Comparison of ENCODE assay signal across 8 cellular contexts in the genomic region with DNA sequence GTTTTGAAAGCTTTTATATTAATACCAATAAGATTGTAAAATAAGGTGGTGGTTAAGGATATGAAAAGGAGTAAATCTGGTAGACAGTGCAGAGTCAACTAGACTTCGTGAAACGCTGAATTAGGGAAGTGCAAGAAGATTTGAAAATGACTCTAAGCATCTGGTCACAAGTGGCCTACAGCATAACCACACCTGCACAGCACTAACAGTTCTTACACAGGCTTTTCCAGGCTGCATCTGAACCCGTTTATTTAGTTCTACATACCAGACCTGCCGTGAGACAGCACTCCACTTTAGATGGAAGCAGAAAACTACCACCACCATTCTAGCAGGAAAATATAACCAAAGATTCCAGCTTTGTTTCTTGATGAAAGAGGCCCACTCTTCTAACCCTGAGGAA. TPM values are rescaled to one million over a fixed set of nuclear protein-coding genes. Genes with fewer than 3 reads are reported as not detected.
DNase-seq lines count a peak whose midpoint lies in the region; ATAC-seq and TF ChIP-seq lines count a peak whose summit lies in the region.

No MANE protein-coding gene starts in this region.

- no peaks in the 10 kb centered on the region for H3K9me3 ChIP-seq in transverse colon
- H3K9me3 ChIP-seq in tibial nerve, result no peaks in the 10 kb centered on the region

- no peaks in the 10 kb centered on the region for H3K27me3 ChIP-seq in transverse colon
- no peaks in the 10 kb centered on the region for H3K27me3 ChIP-seq in tibial nerve

- intact Hi-C loops in transverse colon (cut with DNase I; ENCODE audit: low total_unique reads), result no loop called here

- peak overlapping the region; percentile 92 for H3K4me3 ChIP-seq in epithelial cell of proximal tubule (ENCODE audit: low read depth, low read length)
- peak overlapping the region in 2 of 4 donors; percentile 76 to 88 for H3K4me3 ChIP-seq in transverse colon
- no peak overlapping the region for H3K4me3 ChIP-seq in tibial nerve

- ATAC-seq in activated T-helper 17 cell treated with anti-CD3 and anti-CD28 coated beads, Interleukin-2, amount 50 U/mL, for 72 hours (replicated peaks), result no peak

- H3K27me3 Mint-ChIP-seq in activated naive CD8-positive, alpha-beta T cell, result peaks cover under 1% of the 10 kb centered on the region
- H3K27me3 Mint-ChIP-seq in activated naive CD8-positive, alpha-beta T cell treated with anti-CD3 and anti-CD28 coated beads for 36 hours, result peaks cover 3% of the 10 kb centered on the region
- H3K27me3 Mint-ChIP-seq in activated T-helper 17 cell treated with anti-CD3 and anti-CD28 coated beads, Interleukin-2, amount 50 U/mL, for 72 hours, result peaks cover 3% of the 10 kb centered on the region

- peaks cover 3% of the 10 kb centered on the region for H3K36me3 Mint-ChIP-seq in activated naive CD8-positive, alpha-beta T cell
- no peaks in the 10 kb centered on the region for H3K36me3 Mint-ChIP-seq in activated naive CD8-positive, alpha-beta T cell treated with anti-CD3 and anti-CD28 coated beads for 36 hours
- H3K36me3 Mint-ChIP-seq in activated T-helper 17 cell treated with anti-CD3 and anti-CD28 coated beads, Interleukin-2, amount 50 U/mL, for 72 hours (ENCODE audit: low read depth), result no peaks in the 10 kb centered on the region

- WGBS in transverse colon (ENCODE audit: low coverage in 1 of 2), 2 donors, result 57 to 59% methylated on average over 3 to 4 of the region's 4 CpGs
- WGBS in tibial nerve, 2 donors, result 54% methylated on average over 4 of the region's 4 CpGs

- H3K36me3 ChIP-seq in transverse colon, result no peaks in the 10 kb centered on the region
- H3K36me3 ChIP-seq in tibial nerve, result no peaks in the 10 kb centered on the region

- H3K27ac ChIP-seq in transverse colon (peak overlapping the region; percentile 87 to 92 (median 90)), tibial nerve (peak overlapping the region in 1 of 4 donors; percentile 80)

- no peak for DNase-seq in activated naive CD8-positive, alpha-beta T cell treated with anti-CD3 and anti-CD28 coated beads for 36 hours
- DNase-seq in NCI-H526 (lab: John Stamatoyannopoulos, UW) (peak; percentile 10 to 67), epithelial cell of proximal tubule (ENCODE audit: low read depth) (no peak), transverse colon (no peak), tibial nerve (ENCODE audit: low spot score in 2 of 2) (no peak), SW 1271 (lab: John Stamatoyannopoulos, UW) (no peak)

- peaks cover 9% of the 10 kb centered on the region for H3K4me1 Mint-ChIP-seq in activated naive CD8-positive, alpha-beta T cell (ENCODE audit: low read depth)
- H3K4me1 Mint-ChIP-seq in activated naive CD8-positive, alpha-beta T cell treated with anti-CD3 and anti-CD28 coated beads for 36 hours, result peaks cover 28% of the 10 kb centered on the region
- H3K4me1 Mint-ChIP-seq in activated T-helper 17 cell treated with anti-CD3 and anti-CD28 coated beads, Interleukin-2, amount 50 U/mL, for 72 hours, result peaks cover 4% of the 10 kb centered on the region

- TF ChIP-seq POLR2A in transverse colon (IDR thresholded peaks at IDR 0.05), result no peak
- no peak for TF ChIP-seq POLR2A in tibial nerve (IDR thresholded peaks at IDR 0.05)

- no peak for TF ChIP-seq CTCF in epithelial cell of proximal tubule (conservative IDR thresholded peaks at IDR 0.05; ENCODE audit: low read depth, low read length)
- TF ChIP-seq CTCF in transverse colon (IDR thresholded peaks at IDR 0.05), result no peak
- no peak for TF ChIP-seq CTCF in tibial nerve (IDR thresholded peaks at IDR 0.05)

- in situ Hi-C loops in transverse colon (cut with MboI; ENCODE audit: low pct_ligation_motif_present in 1 of 4, low pct_unique_long_range_greater_than_20kb in 1 of 4, low sequenced_read_pairs in 3 of 4), result no loop called here

- TF ChIP-seq EP300 in transverse colon (IDR thresholded peaks at IDR 0.05; ENCODE audit: low read depth) (no peak), tibial nerve (IDR thresholded peaks at IDR 0.05) (no peak)

- H3K4me3 Mint-ChIP-seq in activated naive CD8-positive, alpha-beta T cell, result peak overlapping the region; percentile 56
- H3K4me3 Mint-ChIP-seq in activated naive CD8-positive, alpha-beta T cell treated with anti-CD3 and anti-CD28 coated beads for 36 hours, result no peak overlapping the region
- no peak overlapping the region for H3K4me3 Mint-ChIP-seq in activated T-helper 17 cell treated with anti-CD3 and anti-CD28 coated beads, Interleukin-2, amount 50 U/mL, for 72 hours

- H3K4me1 ChIP-seq in transverse colon (peaks cover 0 to 34% (median 20%) of the 10 kb centered on the region in 4 donors), tibial nerve (peaks cover 0 to 22% (median 6%) of the 10 kb centered on the region in 4 donors)

- no peaks in the 10 kb centered on the region for H3K9me3 Mint-ChIP-seq in activated naive CD8-positive, alpha-beta T cell (ENCODE audit: low read depth)
- no peaks in the 10 kb centered on the region for H3K9me3 Mint-ChIP-seq in activated naive CD8-positive, alpha-beta T cell treated with anti-CD3 and anti-CD28 coated beads for 36 hours
- no peaks in the 10 kb centered on the region for H3K9me3 Mint-ChIP-seq in activated T-helper 17 cell treated with anti-CD3 and anti-CD28 coated beads, Interleukin-2, amount 50 U/mL, for 72 hours

- no peak overlapping the region for H3K27ac Mint-ChIP-seq in activated naive CD8-positive, alpha-beta T cell
- no peak overlapping the region for H3K27ac Mint-ChIP-seq in activated naive CD8-positive, alpha-beta T cell treated with anti-CD3 and anti-CD28 coated beads for 36 hours
- H3K27ac Mint-ChIP-seq in activated T-helper 17 cell treated with anti-CD3 and anti-CD28 coated beads, Interleukin-2, amount 50 U/mL, for 72 hours, result no peak overlapping the region

RNA-seq across cellular contexts. Expression of a gene that starts 1.9 kb away (rescaled TPM):
- total RNA-seq in activated naive CD8-positive, alpha-beta T cell treated with anti-CD3 and anti-CD28 coated beads for 36 hours, result 1 to 10 TPM; 5.7 to 7.2 TPM
- total RNA-seq in epithelial cell of proximal tubule (6.8 and 8.7 TPM in 2 replicates), transverse colon (10 to 100 TPM; 35.8 to 75.9 (median 56.0) TPM), tibial nerve (10 to 100 TPM; 43.7 to 49.6 (median 47.0) TPM)
- total RNA-seq in activated T-helper 17 cell treated with anti-CD3 and anti-CD28 coated beads, Interleukin-2, amount 50 U/mL, for 72 hours, result 1 to 10 TPM; 4.0 to 9.2 TPM

Comparison
In these comparisons a context has a peak if more than half of its experiments do, and no peak if none do; other contexts are left out.
1. DNase-seq: peak in NCI-H526 (2 of 2); none in activated naive CD8-positive, alpha-beta T cell treated with anti-CD3 and anti-CD28 coated beads for 36 hours (single experiment), epithelial cell of proximal tubule (single experiment), transverse colon (single experiment), tibial nerve (0 of 2) and SW 1271 (0 of 2).